8 cellular contexts compared by ENCODE assay signal in genomic region chr3:38028621-38029361, GRCh38. TPM values are rescaled to one million over a fixed set of nuclear protein-coding genes. Genes with fewer than 3 reads are reported as not detected.
DNase-seq lines count a peak whose midpoint lies in the region; ATAC-seq and TF ChIP-seq lines count a peak whose summit lies in the region.

No MANE protein-coding gene starts in this region.

- 24 to 37% methylated on average over 2 to 4 of the region's 45 CpGs for WGBS in esophagus squamous epithelium, 2 donors

- H3K4me2 ChIP-seq in neural cell (ENCODE audit: low read length), result no peak overlapping the region

- H4K20me1 ChIP-seq in neural cell (ENCODE audit: insufficient read depth), result no peaks in the 10 kb centered on the region

- H3K4me1 ChIP-seq in ACC112 (ENCODE audit: control insufficient read depth, insufficient read depth, low read length, unreplicated experiment), result peaks cover 31% of the 10 kb centered on the region
- peaks cover 27% of the 10 kb centered on the region for H3K4me1 ChIP-seq in RWPE2 (ENCODE audit: insufficient read depth, poor library complexity, severe bottlenecking)
- H3K4me1 ChIP-seq in esophagus squamous epithelium, result peaks cover 38 to 93% (median 52%) of the 10 kb centered on the region in 3 donors

- H3K27ac ChIP-seq in ACC112 (ENCODE audit: low read depth, low read length) (no peak overlapping the region), RWPE2 (ENCODE audit: poor library complexity, severe bottlenecking) (peak overlapping the region; percentile 81), esophagus squamous epithelium (peak overlapping the region; percentile 91 to 95 (median 93)), neural cell (ENCODE audit: low read length) (no peak overlapping the region)

- no peak for ATAC-seq in RWPE2 (ENCODE audit: low read depth)
- ATAC-seq in HG02763 (IDR thresholded peaks at IDR 0.05; ENCODE audit: unreplicated experiment), result no peak

- no peak for TF ChIP-seq EP300 in neural cell (conservative IDR thresholded peaks at IDR 0.05; ENCODE audit: poor library complexity, severe bottlenecking)

- no peaks in the 10 kb centered on the region for H3K36me3 ChIP-seq in ACC112 (ENCODE audit: insufficient read depth, low read length)
- no peaks in the 10 kb centered on the region for H3K36me3 ChIP-seq in RWPE2 (ENCODE audit: low read depth)
- H3K36me3 ChIP-seq in esophagus squamous epithelium, result no peaks in the 10 kb centered on the region
- no peaks in the 10 kb centered on the region for H3K36me3 ChIP-seq in neural cell (ENCODE audit: insufficient read depth, low read length)

- no peak for TF ChIP-seq RAD21 in neural cell (conservative IDR thresholded peaks at IDR 0.05)

- no peak overlapping the region for H3K9ac ChIP-seq in neural cell (ENCODE audit: low read length)

- H3K79me2 ChIP-seq in ACC112 (ENCODE audit: control insufficient read depth, insufficient read depth, low read length, unreplicated experiment) (no peaks in the 10 kb centered on the region), neural cell (replicated peaks; ENCODE audit: insufficient read depth, low read length) (no peaks in the 10 kb centered on the region)

- no peaks in the 10 kb centered on the region for H3K9me3 ChIP-seq in RWPE2 (ENCODE audit: severe bottlenecking)
- no peaks in the 10 kb centered on the region for H3K9me3 ChIP-seq in esophagus squamous epithelium
- H3K9me3 ChIP-seq in neural cell (ENCODE audit: low read length), result no peaks in the 10 kb centered on the region

- no peak for DNase-seq in RWPE2 (ENCODE audit: low spot score)
- DNase-seq in esophagus squamous epithelium (lab: John Stamatoyannopoulos, UW), result no peak
- DNase-seq in epidermal melanocyte (ENCODE audit: insufficient read length, low spot score), result no peak
- no peak for DNase-seq in SIG-M5 (lab: John Stamatoyannopoulos, UW)
- DNase-seq in NCI-H1105 (lab: John Stamatoyannopoulos, UW), result no peak

- TF ChIP-seq CTCF in RWPE2 (IDR thresholded peaks at IDR 0.05; ENCODE audit: poor library complexity, severe bottlenecking) (no peak), esophagus squamous epithelium (IDR thresholded peaks at IDR 0.05) (no peak), neural cell (IDR thresholded peaks at IDR 0.05; ENCODE audit: poor library complexity, severe bottlenecking) (no peak)

- H3F3A ChIP-seq in neural cell (ENCODE audit: insufficient read depth, low read length, poor library complexity, severe bottlenecking), result no peaks in the 10 kb centered on the region

- H3K4me3 ChIP-seq in ACC112 (ENCODE audit: low read depth, low read length), result peak overlapping the region; percentile 80
- peak overlapping the region; percentile 52 for H3K4me3 ChIP-seq in RWPE2 (ENCODE audit: severe bottlenecking)
- peak overlapping the region; percentile 63 to 90 (median 82) for H3K4me3 ChIP-seq in esophagus squamous epithelium
- H3K4me3 ChIP-seq in neural cell (ENCODE audit: low read length), result peak overlapping the region; percentile 61

- no peak for TF ChIP-seq POLR2A in esophagus squamous epithelium (IDR thresholded peaks at IDR 0.05)

- intact Hi-C loops in esophagus squamous epithelium (cut with DNase I), result no loop called here

- H2AFZ ChIP-seq in ACC112 (ENCODE audit: low read length, unreplicated experiment), result no peak overlapping the region
- no peak overlapping the region for H2AFZ ChIP-seq in neural cell (ENCODE audit: low read depth, low read length)

- H3K27me3 ChIP-seq in ACC112 (ENCODE audit: insufficient read depth, low read length) (no peaks in the 10 kb centered on the region), RWPE2 (ENCODE audit: insufficient read depth, poor library complexity, severe bottlenecking) (no peaks in the 10 kb centered on the region), esophagus squamous epithelium (no peaks in the 10 kb centered on the region), neural cell (ENCODE audit: insufficient read depth, low read depth, low read length) (peaks cover 24% of the 10 kb centered on the region)

- H3K9me2 ChIP-seq in neural cell (ENCODE audit: insufficient read depth, low read length), result no peaks in the 10 kb centered on the region

TF ChIP-seq in neural cell, 6 proteins besides CTCF, POLR2A, EP300 and RAD21:
- TF ChIP-seq TAF1 (IDR thresholded peaks at IDR 0.05; ENCODE audit: low read depth) (no peak), SMC3 (conservative IDR thresholded peaks at IDR 0.05; ENCODE audit: poor library complexity) (no peak), POLR2AphosphoS5 (IDR thresholded peaks at IDR 0.05) (no peak), EZH2 (IDR thresholded peaks at IDR 0.05; ENCODE audit: borderline replicate concordance, insufficient read depth, low read length, poor library complexity, severe bottlenecking) (no peak), REST (IDR thresholded peaks at IDR 0.05; ENCODE audit: borderline replicate concordance) (no peak), MXI1 (conservative IDR thresholded peaks at IDR 0.05; ENCODE audit: poor library complexity, severe bottlenecking) (no peak)

RNA-seq across cellular contexts. Expression of gene PLCD1, which starts 0.7 kb away (rescaled TPM):
- total RNA-seq in esophagus squamous epithelium, result 10 to 100 TPM; 24.2 to 37.9 (median 35.0) TPM
- 4.6 and 7.6 TPM in 2 replicates for polyA plus RNA-seq in neural cell
- 1.2 and 1.6 TPM in 2 replicates for polyA minus RNA-seq in neural cell

RNA-seq across cellular contexts. Expression of gene DLEC1, which starts 10.2 kb away (rescaled TPM):
- total RNA-seq in esophagus squamous epithelium, result under 1 TPM in 1 of 4 donors, not detected in 3; 0.19 TPM
- polyA plus RNA-seq in neural cell, result 0.25 and 0.44 TPM in 2 replicates
- polyA minus RNA-seq in neural cell, result 0.23 TPM in 1 of 2 replicates, not detected in the other

RNA-seq across cellular contexts. Expression of gene VILL, which starts 38.2 kb away (rescaled TPM):
- total RNA-seq in esophagus squamous epithelium, result 10 to 100 TPM in 1 of 4 donors, 1 to 10 TPM in 3; 5.5 to 13.0 (median 6.1) TPM
- polyA plus RNA-seq in neural cell, result 0.14 TPM in 1 of 2 replicates, not detected in the other
- polyA minus RNA-seq in neural cell, result not detected in 2 replicates

Comparison
In these comparisons a context has a peak if more than half of its experiments do, and no peak if none do; other contexts are left out.
1. H3K27ac ChIP-seq: peak in RWPE2 (single experiment) and esophagus squamous epithelium (4 of 4); none in ACC112 (single experiment) and neural cell (single experiment).
2. Peak in every context shown above with its lines, with median percentiles within 50 percentile points of each other: H3K4me3 ChIP-seq.